In genomic region chr9:127761061-127761460, GRCh38 we compare ENCODE assay signal across 1 cellular context.
TF ChIP-seq lines count a peak whose summit lies in the region.

No MANE protein-coding gene starts in this region.

TF ChIP-seq in endothelial cell of umbilical vein, 7 proteins besides CTCF, POLR2A, EP300 and RAD21:
- TF ChIP-seq MAX (IDR thresholded peaks at IDR 0.05; ENCODE audit: insufficient read depth, insufficient read length) (no peak), FOS (IDR thresholded peaks at IDR 0.05; ENCODE audit: borderline replicate concordance, insufficient read depth, low read length) (no peak), EZH2 (IDR thresholded peaks at IDR 0.05; ENCODE audit: borderline replicate concordance, low read depth, low read length, severe bottlenecking) (no peak), JUN (IDR thresholded peaks at IDR 0.05; ENCODE audit: borderline replicate concordance, insufficient read depth, insufficient read length, low read depth) (no peak), GATA2 (IDR thresholded peaks at IDR 0.05; ENCODE audit: insufficient read depth, insufficient read length, low read depth, low read length) (no peak), POLR2AphosphoS5 (IDR thresholded peaks at IDR 0.05; ENCODE audit: insufficient read depth, low read depth, low read length) (no peak), MYC (IDR thresholded peaks at IDR 0.05; ENCODE audit: low read depth, low read length) (no peak)
TF ChIP-seq in endothelial cell of umbilical vein: peak in this region for 0.
